8 cellular contexts compared by ENCODE assay signal in the genomic region with DNA sequence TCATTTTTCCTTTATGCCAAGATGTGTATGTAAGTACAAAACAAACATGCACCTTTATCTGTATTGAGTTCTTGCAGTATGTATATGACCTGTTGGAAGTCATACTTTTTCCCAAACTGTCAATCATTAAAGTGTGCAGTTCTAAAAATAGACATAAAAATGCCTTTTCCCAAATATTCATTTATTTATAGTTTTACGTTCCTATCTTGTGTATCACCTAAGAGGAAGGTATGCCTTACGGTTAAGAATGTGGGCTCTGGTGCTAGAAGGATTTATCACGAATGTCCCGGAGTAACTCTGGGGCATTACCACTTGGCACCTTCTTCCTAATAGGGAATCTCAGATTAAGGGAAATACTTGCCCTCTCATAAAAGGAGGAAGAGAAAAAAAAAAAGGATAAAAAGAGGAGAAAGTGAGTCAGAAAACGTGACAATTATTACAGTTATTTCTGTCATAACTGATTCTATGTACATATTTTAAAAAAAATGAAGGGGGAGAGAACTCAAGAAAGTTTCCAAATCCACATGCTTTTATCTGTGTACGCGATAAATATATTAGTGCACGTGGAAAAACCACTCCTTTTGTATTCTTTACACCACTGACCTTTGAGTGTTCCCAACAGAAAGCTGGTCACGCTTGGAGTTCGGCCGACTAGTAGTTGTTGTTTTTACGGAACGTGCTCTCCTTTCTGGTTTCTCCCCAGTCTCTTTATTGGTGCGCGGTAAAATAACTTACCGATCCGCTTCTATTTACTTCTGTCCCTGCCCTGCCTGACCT. TPM values are rescaled to one million over a fixed set of nuclear protein-coding genes. Genes with fewer than 3 reads are reported as not detected.
A peak's percentile ranks its signal among the peaks of the same experiment; 100 is the strongest.
DNase-seq lines count a peak whose midpoint lies in the region; ATAC-seq and TF ChIP-seq lines count a peak whose summit lies in the region.

No MANE protein-coding gene starts in this region.

- H3K36me3 ChIP-seq in MG63 = peaks cover 32% of the 10 kb centered on the region

- no peak for ATAC-seq in activated CD8-positive, alpha-beta T cell treated with anti-CD3 and anti-CD28 coated beads for 36 hours
- ATAC-seq in esophagus mucosa (no peak), HG02798 (IDR thresholded peaks at IDR 0.05; ENCODE audit: poor library complexity, unreplicated experiment) (no peak)

- H3K27me3 ChIP-seq in MG63 = no peaks in the 10 kb centered on the region

- H3K27me3 Mint-ChIP-seq in activated CD8-positive, alpha-beta T cell treated with anti-CD3 and anti-CD28 coated beads for 36 hours = no peaks in the 10 kb centered on the region

- H3K9me3 Mint-ChIP-seq in activated CD8-positive, alpha-beta T cell treated with anti-CD3 and anti-CD28 coated beads for 36 hours = no peaks in the 10 kb centered on the region

- H3K4me3 ChIP-seq in GM12864 (ENCODE audit: low read depth, low read length) = peak overlapping the region; percentile 76
- peak overlapping the region; percentile 95 for H3K4me3 ChIP-seq in MG63
- H3K4me3 ChIP-seq in epithelial cell of proximal tubule (ENCODE audit: low read depth, low read length) = peak overlapping the region; percentile 96

- intact Hi-C loops in activated CD8-positive, alpha-beta T cell treated with anti-CD3 and anti-CD28 coated beads for 36 hours (cut with micrococcal nuclease) = no loop called here

- CTCF ChIA-PET in activated CD8-positive, alpha-beta T cell treated with anti-CD3 and anti-CD28 coated beads for 36 hours (lab: Charles Lee) = interaction anchor here (0.8 to 2.5 kb wide), 5 partner anchors 8 to 202 kb away, joined by 3 to 15 read pairs (median 8); a partner anchor contains a TSS

- H3K27ac Mint-ChIP-seq in activated CD8-positive, alpha-beta T cell treated with anti-CD3 and anti-CD28 coated beads for 36 hours = no peak overlapping the region

- no peaks in the 10 kb centered on the region for H3K9me3 ChIP-seq in MG63

- no peak for DNase-seq in GM12864 (ENCODE audit: low read depth)
- DNase-seq in MG63 = no peak
- no peak for DNase-seq in epithelial cell of proximal tubule (ENCODE audit: low read depth)
- DNase-seq in pons (ENCODE audit: low spot score) = peak; percentile 19
- DNase-seq in NCI-H510A (lab: John Stamatoyannopoulos, UW) = no peak
- DNase-seq in activated CD8-positive, alpha-beta T cell treated with anti-CD3 and anti-CD28 coated beads for 36 hours = no peak

- POLR2A ChIA-PET in activated CD8-positive, alpha-beta T cell treated with anti-CD3 and anti-CD28 coated beads for 36 hours (lab: Charles Lee) = interaction anchor here (0.7 to 3.3 kb wide), 9 partner anchors 10 to 326 kb away, joined by 3 to 21 read pairs (median 5); a partner anchor contains a TSS

- peaks cover 14% of the 10 kb centered on the region for H3K4me1 Mint-ChIP-seq in activated CD8-positive, alpha-beta T cell treated with anti-CD3 and anti-CD28 coated beads for 36 hours (ENCODE audit: low read depth)

- H3K4me3 Mint-ChIP-seq in activated CD8-positive, alpha-beta T cell treated with anti-CD3 and anti-CD28 coated beads for 36 hours = no peak overlapping the region

- TF ChIP-seq CTCF in GM12864 (IDR thresholded peaks at IDR 0.05; ENCODE audit: low read depth, low read length, missing control alignments) (no peak), epithelial cell of proximal tubule (conservative IDR thresholded peaks at IDR 0.05; ENCODE audit: low read depth, low read length) (no peak)
- no peak for TF ChIP-seq CTCF in activated CD8-positive, alpha-beta T cell treated with anti-CD3 and anti-CD28 coated beads for 36 hours (IDR thresholded peaks at IDR 0.05)

- peaks cover 11% of the 10 kb centered on the region for H3K36me3 Mint-ChIP-seq in activated CD8-positive, alpha-beta T cell treated with anti-CD3 and anti-CD28 coated beads for 36 hours (ENCODE audit: low read depth)

RNA-seq across cellular contexts. Expression of a gene that starts 0.7 kb away (rescaled TPM):
- 13.0 and 23.9 TPM in 2 replicates for total RNA-seq in MG63 (2014; rRNA removed; shearing (Covaris generic); ENCODE audit: low replicate concordance)
- 2.4 and 2.9 TPM in 2 replicates for total RNA-seq in epithelial cell of proximal tubule
- 10 to 100 TPM; 13.8 to 14.0 TPM for total RNA-seq in activated CD8-positive, alpha-beta T cell treated with anti-CD3 and anti-CD28 coated beads for 36 hours
- 33.8 TPM for total RNA-seq in esophagus mucosa

RNA-seq across cellular contexts. Expression of a gene that starts 1.1 kb away (rescaled TPM):
- 12.5 and 44.0 TPM in 2 replicates for total RNA-seq in MG63 (2014; rRNA removed; shearing (Covaris generic); ENCODE audit: low replicate concordance)
- 20.5 and 23.4 TPM in 2 replicates for total RNA-seq in epithelial cell of proximal tubule
- total RNA-seq in activated CD8-positive, alpha-beta T cell treated with anti-CD3 and anti-CD28 coated beads for 36 hours = 10 to 100 TPM; 41.7 to 47.0 TPM
- total RNA-seq in esophagus mucosa = 31.4 TPM
